In genomic region chr12:47779301-47779942, GRCh38 we compare ENCODE assay signal across 1 cellular context.
TF ChIP-seq lines count a peak whose summit lies in the region.

No MANE protein-coding gene starts in this region.

TF ChIP-seq in HepG2, 621 proteins besides CTCF, POLR2A, EP300 and RAD21 (continues in another document):
- no peak for TF ChIP-seq ZNF672 (CRISPR knock-in tag; IDR thresholded peaks at IDR 0.05)
- TF ChIP-seq, protein P1, sequence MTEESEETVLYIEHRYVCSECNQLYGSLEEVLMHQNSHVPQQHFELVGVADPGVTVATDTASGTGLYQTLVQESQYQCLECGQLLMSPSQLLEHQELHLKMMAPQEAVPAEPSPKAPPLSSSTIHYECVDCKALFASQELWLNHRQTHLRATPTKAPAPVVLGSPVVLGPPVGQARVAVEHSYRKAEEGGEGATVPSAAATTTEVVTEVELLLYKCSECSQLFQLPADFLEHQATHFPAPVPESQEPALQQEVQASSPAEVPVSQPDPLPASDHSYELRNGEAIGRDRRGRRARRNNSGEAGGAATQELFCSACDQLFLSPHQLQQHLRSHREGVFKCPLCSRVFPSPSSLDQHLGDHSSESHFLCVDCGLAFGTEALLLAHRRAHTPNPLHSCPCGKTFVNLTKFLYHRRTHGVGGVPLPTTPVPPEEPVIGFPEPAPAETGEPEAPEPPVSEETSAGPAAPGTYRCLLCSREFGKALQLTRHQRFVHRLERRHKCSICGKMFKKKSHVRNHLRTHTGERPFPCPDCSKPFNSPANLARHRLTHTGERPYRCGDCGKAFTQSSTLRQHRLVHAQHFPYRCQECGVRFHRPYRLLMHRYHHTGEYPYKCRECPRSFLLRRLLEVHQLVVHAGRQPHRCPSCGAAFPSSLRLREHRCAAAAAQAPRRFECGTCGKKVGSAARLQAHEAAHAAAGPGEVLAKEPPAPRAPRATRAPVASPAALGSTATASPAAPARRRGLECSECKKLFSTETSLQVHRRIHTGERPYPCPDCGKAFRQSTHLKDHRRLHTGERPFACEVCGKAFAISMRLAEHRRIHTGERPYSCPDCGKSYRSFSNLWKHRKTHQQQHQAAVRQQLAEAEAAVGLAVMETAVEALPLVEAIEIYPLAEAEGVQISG (CRISPR knock-in tag; IDR thresholded peaks at IDR 0.05), result 0 out of 2 replicates have a peak, but pooled peaks have one; percentile 34
- no peak for TF ChIP-seq CENPBD1 (CRISPR knock-in tag; IDR thresholded peaks at IDR 0.05; ENCODE audit: borderline replicate concordance, low read depth)
- no peak for TF ChIP-seq PHF5A (CRISPR knock-in tag; IDR thresholded peaks at IDR 0.05; ENCODE audit: low read depth, unreplicated experiment)
- TF ChIP-seq, protein P2, sequence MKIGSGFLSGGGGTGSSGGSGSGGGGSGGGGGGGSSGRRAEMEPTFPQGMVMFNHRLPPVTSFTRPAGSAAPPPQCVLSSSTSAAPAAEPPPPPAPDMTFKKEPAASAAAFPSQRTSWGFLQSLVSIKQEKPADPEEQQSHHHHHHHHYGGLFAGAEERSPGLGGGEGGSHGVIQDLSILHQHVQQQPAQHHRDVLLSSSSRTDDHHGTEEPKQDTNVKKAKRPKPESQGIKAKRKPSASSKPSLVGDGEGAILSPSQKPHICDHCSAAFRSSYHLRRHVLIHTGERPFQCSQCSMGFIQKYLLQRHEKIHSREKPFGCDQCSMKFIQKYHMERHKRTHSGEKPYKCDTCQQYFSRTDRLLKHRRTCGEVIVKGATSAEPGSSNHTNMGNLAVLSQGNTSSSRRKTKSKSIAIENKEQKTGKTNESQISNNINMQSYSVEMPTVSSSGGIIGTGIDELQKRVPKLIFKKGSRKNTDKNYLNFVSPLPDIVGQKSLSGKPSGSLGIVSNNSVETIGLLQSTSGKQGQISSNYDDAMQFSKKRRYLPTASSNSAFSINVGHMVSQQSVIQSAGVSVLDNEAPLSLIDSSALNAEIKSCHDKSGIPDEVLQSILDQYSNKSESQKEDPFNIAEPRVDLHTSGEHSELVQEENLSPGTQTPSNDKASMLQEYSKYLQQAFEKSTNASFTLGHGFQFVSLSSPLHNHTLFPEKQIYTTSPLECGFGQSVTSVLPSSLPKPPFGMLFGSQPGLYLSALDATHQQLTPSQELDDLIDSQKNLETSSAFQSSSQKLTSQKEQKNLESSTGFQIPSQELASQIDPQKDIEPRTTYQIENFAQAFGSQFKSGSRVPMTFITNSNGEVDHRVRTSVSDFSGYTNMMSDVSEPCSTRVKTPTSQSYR (CRISPR knock-in tag; IDR thresholded peaks at IDR 0.05; ENCODE audit: borderline replicate concordance), result no peak
- no peak for TF ChIP-seq MBD4 (IDR thresholded peaks at IDR 0.05; ENCODE audit: borderline replicate concordance, low read length)
- TF ChIP-seq, protein P3, sequence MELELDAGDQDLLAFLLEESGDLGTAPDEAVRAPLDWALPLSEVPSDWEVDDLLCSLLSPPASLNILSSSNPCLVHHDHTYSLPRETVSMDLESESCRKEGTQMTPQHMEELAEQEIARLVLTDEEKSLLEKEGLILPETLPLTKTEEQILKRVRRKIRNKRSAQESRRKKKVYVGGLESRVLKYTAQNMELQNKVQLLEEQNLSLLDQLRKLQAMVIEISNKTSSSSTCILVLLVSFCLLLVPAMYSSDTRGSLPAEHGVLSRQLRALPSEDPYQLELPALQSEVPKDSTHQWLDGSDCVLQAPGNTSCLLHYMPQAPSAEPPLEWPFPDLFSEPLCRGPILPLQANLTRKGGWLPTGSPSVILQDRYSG (CRISPR knock-in tag; IDR thresholded peaks at IDR 0.05), result no peak
- TF ChIP-seq KAT8 (CRISPR knock-in tag; IDR thresholded peaks at IDR 0.05), result no peak
- no peak for TF ChIP-seq ZNF292 (CRISPR knock-in tag; IDR thresholded peaks at IDR 0.05; ENCODE audit: borderline replicate concordance, low read depth)
- no peak for TF ChIP-seq ZNF441 (CRISPR knock-in tag; IDR thresholded peaks at IDR 0.05; ENCODE audit: borderline replicate concordance)
- TF ChIP-seq, protein P4, sequence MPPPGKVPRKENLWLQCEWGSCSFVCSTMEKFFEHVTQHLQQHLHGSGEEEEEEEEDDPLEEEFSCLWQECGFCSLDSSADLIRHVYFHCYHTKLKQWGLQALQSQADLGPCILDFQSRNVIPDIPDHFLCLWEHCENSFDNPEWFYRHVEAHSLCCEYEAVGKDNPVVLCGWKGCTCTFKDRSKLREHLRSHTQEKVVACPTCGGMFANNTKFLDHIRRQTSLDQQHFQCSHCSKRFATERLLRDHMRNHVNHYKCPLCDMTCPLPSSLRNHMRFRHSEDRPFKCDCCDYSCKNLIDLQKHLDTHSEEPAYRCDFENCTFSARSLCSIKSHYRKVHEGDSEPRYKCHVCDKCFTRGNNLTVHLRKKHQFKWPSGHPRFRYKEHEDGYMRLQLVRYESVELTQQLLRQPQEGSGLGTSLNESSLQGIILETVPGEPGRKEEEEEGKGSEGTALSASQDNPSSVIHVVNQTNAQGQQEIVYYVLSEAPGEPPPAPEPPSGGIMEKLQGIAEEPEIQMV (CRISPR knock-in tag; IDR thresholded peaks at IDR 0.05; ENCODE audit: low read depth), result no peak
- TF ChIP-seq, protein P5, sequence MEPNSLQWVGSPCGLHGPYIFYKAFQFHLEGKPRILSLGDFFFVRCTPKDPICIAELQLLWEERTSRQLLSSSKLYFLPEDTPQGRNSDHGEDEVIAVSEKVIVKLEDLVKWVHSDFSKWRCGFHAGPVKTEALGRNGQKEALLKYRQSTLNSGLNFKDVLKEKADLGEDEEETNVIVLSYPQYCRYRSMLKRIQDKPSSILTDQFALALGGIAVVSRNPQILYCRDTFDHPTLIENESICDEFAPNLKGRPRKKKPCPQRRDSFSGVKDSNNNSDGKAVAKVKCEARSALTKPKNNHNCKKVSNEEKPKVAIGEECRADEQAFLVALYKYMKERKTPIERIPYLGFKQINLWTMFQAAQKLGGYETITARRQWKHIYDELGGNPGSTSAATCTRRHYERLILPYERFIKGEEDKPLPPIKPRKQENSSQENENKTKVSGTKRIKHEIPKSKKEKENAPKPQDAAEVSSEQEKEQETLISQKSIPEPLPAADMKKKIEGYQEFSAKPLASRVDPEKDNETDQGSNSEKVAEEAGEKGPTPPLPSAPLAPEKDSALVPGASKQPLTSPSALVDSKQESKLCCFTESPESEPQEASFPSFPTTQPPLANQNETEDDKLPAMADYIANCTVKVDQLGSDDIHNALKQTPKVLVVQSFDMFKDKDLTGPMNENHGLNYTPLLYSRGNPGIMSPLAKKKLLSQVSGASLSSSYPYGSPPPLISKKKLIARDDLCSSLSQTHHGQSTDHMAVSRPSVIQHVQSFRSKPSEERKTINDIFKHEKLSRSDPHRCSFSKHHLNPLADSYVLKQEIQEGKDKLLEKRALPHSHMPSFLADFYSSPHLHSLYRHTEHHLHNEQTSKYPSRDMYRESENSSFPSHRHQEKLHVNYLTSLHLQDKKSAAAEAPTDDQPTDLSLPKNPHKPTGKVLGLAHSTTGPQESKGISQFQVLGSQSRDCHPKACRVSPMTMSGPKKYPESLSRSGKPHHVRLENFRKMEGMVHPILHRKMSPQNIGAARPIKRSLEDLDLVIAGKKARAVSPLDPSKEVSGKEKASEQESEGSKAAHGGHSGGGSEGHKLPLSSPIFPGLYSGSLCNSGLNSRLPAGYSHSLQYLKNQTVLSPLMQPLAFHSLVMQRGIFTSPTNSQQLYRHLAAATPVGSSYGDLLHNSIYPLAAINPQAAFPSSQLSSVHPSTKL (CRISPR knock-in tag; IDR thresholded peaks at IDR 0.05), result no peak; the same call in 1 of the 2 replicates
- TF ChIP-seq ZKSCAN1 (IDR thresholded peaks at IDR 0.05; ENCODE audit: low read length), result peak; percentile 56; the same call in 1 of the 2 replicates
- no peak for TF ChIP-seq ZNF326 (CRISPR knock-in tag; IDR thresholded peaks at IDR 0.05; ENCODE audit: borderline replicate concordance)
- TF ChIP-seq, protein P6, sequence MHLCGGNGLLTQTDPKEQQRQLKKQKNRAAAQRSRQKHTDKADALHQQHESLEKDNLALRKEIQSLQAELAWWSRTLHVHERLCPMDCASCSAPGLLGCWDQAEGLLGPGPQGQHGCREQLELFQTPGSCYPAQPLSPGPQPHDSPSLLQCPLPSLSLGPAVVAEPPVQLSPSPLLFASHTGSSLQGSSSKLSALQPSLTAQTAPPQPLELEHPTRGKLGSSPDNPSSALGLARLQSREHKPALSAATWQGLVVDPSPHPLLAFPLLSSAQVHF (CRISPR knock-in tag; IDR thresholded peaks at IDR 0.05), result no peak
- TF ChIP-seq JUN (CRISPR knock-in tag; IDR thresholded peaks at IDR 0.05), result no peak
- TF ChIP-seq CAMTA2 (CRISPR knock-in tag; IDR thresholded peaks at IDR 0.05; ENCODE audit: borderline replicate concordance), result no peak
- no peak for TF ChIP-seq SRSF1 (optimal IDR thresholded peaks at IDR 0.05; ENCODE audit: low read depth, low read length)
- TF ChIP-seq ZNF841 (CRISPR knock-in tag; IDR thresholded peaks at IDR 0.05; ENCODE audit: borderline replicate concordance), result no peak
- TF ChIP-seq HNRNPK (IDR thresholded peaks at IDR 0.05; ENCODE audit: low read depth, low read length, poor library complexity, severe bottlenecking), result no peak
- no peak for TF ChIP-seq TRIM22 (IDR thresholded peaks at IDR 0.05)
- no peak for TF ChIP-seq RBM22 (optimal IDR thresholded peaks at IDR 0.05; ENCODE audit: low read length)
- no peak for TF ChIP-seq MED13 (CRISPR knock-in tag; IDR thresholded peaks at IDR 0.05)
- no peak for TF ChIP-seq ZNF205 (CRISPR knock-in tag; IDR thresholded peaks at IDR 0.05)
- TF ChIP-seq CBX1 (IDR thresholded peaks at IDR 0.05; ENCODE audit: low read depth), result no peak
- TF ChIP-seq DNMT3B (CRISPR knock-in tag; conservative IDR thresholded peaks at IDR 0.05), result no peak
- TF ChIP-seq ATM (IDR thresholded peaks at IDR 0.05; ENCODE audit: borderline replicate concordance), result no peak
- TF ChIP-seq CBFB (CRISPR knock-in tag; IDR thresholded peaks at IDR 0.05), result no peak
- TF ChIP-seq SNAI1 (CRISPR knock-in tag; IDR thresholded peaks at IDR 0.05; ENCODE audit: borderline replicate concordance), result no peak
- TF ChIP-seq ZNF766 (CRISPR knock-in tag; IDR thresholded peaks at IDR 0.05; ENCODE audit: borderline replicate concordance), result no peak
- TF ChIP-seq CERS6 (CRISPR knock-in tag; IDR thresholded peaks at IDR 0.05), result no peak
- peak; percentile 80 for TF ChIP-seq ELF1 (CRISPR knock-in tag; IDR thresholded peaks at IDR 0.05)
- no peak for TF ChIP-seq CEBPZ (IDR thresholded peaks at IDR 0.05; ENCODE audit: low read length)
- TF ChIP-seq, protein P7, sequence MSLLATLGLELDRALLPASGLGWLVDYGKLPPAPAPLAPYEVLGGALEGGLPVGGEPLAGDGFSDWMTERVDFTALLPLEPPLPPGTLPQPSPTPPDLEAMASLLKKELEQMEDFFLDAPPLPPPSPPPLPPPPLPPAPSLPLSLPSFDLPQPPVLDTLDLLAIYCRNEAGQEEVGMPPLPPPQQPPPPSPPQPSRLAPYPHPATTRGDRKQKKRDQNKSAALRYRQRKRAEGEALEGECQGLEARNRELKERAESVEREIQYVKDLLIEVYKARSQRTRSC (CRISPR knock-in tag; IDR thresholded peaks at IDR 0.05; ENCODE audit: low read depth), result no peak
- no peak for TF ChIP-seq CEBPB (IDR thresholded peaks at IDR 0.05; ENCODE audit: borderline replicate concordance, low read depth, low read length)
- no peak for TF ChIP-seq IRF1 (CRISPR knock-in tag; IDR thresholded peaks at IDR 0.05; ENCODE audit: low read depth)
- no peak for TF ChIP-seq ZNF33B (CRISPR knock-in tag; IDR thresholded peaks at IDR 0.05)
- TF ChIP-seq PAX8 (CRISPR knock-in tag; IDR thresholded peaks at IDR 0.05; ENCODE audit: borderline replicate concordance), result no peak
- peak; percentile 23; the same call in 1 of the 2 replicates for TF ChIP-seq RXRB (CRISPR knock-in tag; IDR thresholded peaks at IDR 0.05; ENCODE audit: borderline replicate concordance)
- 0 out of 2 replicates have a peak, but pooled peaks have one; percentile 28 for TF ChIP-seq SP4 (CRISPR knock-in tag; IDR thresholded peaks at IDR 0.05)
- TF ChIP-seq ZNF737 (CRISPR knock-in tag; IDR thresholded peaks at IDR 0.05; ENCODE audit: borderline replicate concordance), result no peak
